ENCODE assay signal across 9 cellular contexts in genomic region chr1:52060822-52061221, GRCh38.
"Had no signal": no experiment of that assay in that cellular context is flagged by ENCODE, and none has a peak within 500 bp of the region (broad histone marks: within the 10 kb centered on the region; RNA-seq: fewer than 3 reads in every experiment).

No MANE protein-coding gene starts in this region.

- H3K36me3 Mint-ChIP-seq: IgD-negative memory B cell had no signal

- H3K4me3 Mint-ChIP-seq: HFFc6, IgD-negative memory B cell had no signal

- ATAC-seq: HCT116 had no signal

- H3K27me3 Mint-ChIP-seq: IgD-negative memory B cell had no signal

- FAIRE-seq: HTR-8/SVneo had no signal

- H3K9me3 ChIP-seq: HAP-1 had no signal

- H3K4me3 ChIP-seq: HAP-1 had no signal

- H3K27ac Mint-ChIP-seq: HFFc6, IgD-negative memory B cell had no signal

- H3K9me3 Mint-ChIP-seq: HFFc6, IgD-negative memory B cell had no signal

- DNase-seq: GOT3, H7, HFFc6, KG1 had no signal

- H3K27ac ChIP-seq: HL-60 had no signal
